8 cellular contexts compared by ENCODE assay signal in the genomic region with DNA sequence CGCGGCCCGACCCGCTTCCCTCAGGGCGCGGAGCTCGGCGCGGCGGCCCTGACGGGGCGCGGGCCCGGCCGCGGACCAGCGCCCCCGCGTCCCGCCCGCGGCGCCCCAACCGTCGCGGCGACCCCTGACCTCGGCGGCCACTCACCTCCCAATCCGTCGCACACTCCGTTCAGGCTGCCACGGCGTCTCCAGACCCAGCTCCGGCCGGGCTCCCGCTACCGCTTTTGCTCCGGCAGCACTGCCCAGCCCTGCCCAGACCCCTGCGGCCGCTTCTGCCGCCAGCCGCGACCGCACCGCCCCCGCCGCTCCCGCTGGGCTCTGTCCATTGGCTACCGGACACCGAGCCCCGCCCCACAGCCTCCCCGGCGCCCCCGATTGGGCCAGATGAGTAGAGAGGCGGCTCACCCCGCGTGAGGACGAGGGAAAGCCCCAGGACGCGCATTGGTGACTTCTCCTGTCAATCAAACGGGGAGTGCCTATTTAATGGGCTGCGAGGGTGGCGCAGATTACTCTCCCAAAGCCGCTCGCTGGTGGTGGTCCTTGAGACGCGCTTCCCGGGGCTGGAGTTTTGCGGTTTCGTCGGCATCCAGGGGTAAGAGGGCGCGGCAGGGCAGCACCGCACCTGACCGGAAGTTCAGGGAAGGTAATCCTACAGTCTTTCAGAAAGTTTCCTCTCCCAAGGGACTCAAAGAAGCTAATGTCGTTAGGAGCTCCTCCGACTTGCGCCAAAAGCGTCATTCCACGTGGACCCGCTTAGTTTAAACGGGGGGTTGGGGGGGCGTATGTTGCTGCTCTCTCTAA. TPM values are rescaled to one million over a fixed set of nuclear protein-coding genes. Genes with fewer than 3 reads are reported as not detected.
DNase-seq lines count a peak whose midpoint lies in the region; ATAC-seq, FAIRE-seq and TF ChIP-seq lines count a peak whose summit lies in the region.

A gene with protein sequence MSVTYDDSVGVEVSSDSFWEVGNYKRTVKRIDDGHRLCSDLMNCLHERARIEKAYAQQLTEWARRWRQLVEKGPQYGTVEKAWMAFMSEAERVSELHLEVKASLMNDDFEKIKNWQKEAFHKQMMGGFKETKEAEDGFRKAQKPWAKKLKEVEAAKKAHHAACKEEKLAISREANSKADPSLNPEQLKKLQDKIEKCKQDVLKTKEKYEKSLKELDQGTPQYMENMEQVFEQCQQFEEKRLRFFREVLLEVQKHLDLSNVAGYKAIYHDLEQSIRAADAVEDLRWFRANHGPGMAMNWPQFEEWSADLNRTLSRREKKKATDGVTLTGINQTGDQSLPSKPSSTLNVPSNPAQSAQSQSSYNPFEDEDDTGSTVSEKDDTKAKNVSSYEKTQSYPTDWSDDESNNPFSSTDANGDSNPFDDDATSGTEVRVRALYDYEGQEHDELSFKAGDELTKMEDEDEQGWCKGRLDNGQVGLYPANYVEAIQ (minus strand): TSS at position 274 of the 801 bp plus-strand sequence. CDS start 103,069 bp downstream, outside the sequence.

- peak within 1 kb of the TSS; percentile 73 to 75 for H3K9ac ChIP-seq in kidney (ENCODE audit: low read length in 2 of 2)

- H3K27me3 ChIP-seq in BE2C: no peaks in the 10 kb centered on the region

- H3K27ac ChIP-seq in kidney (ENCODE audit: low read depth in 2 of 2, low read length in 2 of 2): peak within 1 kb of the TSS; percentile 78 to 87

- H3K4me3 ChIP-seq in BE2C (ENCODE audit: low read depth, low read length): peak within 1 kb of the TSS; percentile 80
- H3K4me3 ChIP-seq in kidney (ENCODE audit: low read length in 2 of 2): peak within 1 kb of the TSS; percentile 79 to 89

- peak; percentile 100 for DNase-seq in BE2C
- DNase-seq in GM19238 (ENCODE audit: insufficient read length, low spot score): peak; percentile 100
- DNase-seq in NCI-H510A (lab: John Stamatoyannopoulos, UW): peak; percentile 88
- DNase-seq in activated CD4-positive, alpha-beta T cell treated with anti-CD3 and anti-CD28 coated beads for 1 hour: peak; percentile 98
- DNase-seq in cerebellum (ENCODE audit: low spot score): peak; percentile 100
- peak; percentile 100 for DNase-seq in kidney
- peak; percentile 100 for DNase-seq in stimulated activated CD4-positive, alpha-beta T cell treated with anti-CD3 and anti-CD28 coated beads, Interleukin-15, amount 100 ng/mL, for 24 hours

- TF ChIP-seq CTCF in BE2C (IDR thresholded peaks at IDR 0.05; ENCODE audit: low read depth, low read length) (no peak), kidney (IDR thresholded peaks at IDR 0.05; ENCODE audit: borderline replicate concordance, extremely low read depth, insufficient read depth) (no peak)

- intact Hi-C loops in kidney (cut with DNase I): no loop called here

- peak; percentile 90 for ATAC-seq in HG03439 (IDR thresholded peaks at IDR 0.05; ENCODE audit: unreplicated experiment)

- H3K4me1 ChIP-seq in BE2C (peaks cover 4% of the 10 kb centered on the region; the same call in 1 of the 2 replicates), kidney (ENCODE audit: control insufficient read depth in 1 of 2, insufficient read depth in 1 of 2, low read depth in 1 of 2, low read length in 2 of 2) (peaks cover 25 to 28% of the 10 kb centered on the region in 2 donors)

- H3K9me3 ChIP-seq in BE2C (no peaks in the 10 kb centered on the region), kidney (ENCODE audit: control insufficient read depth in 1 of 2, low read length in 2 of 2) (no peaks in the 10 kb centered on the region)

- H3K36me3 ChIP-seq in BE2C (no peaks in the 10 kb centered on the region), kidney (ENCODE audit: control insufficient read depth in 1 of 2, insufficient read depth in 2 of 2, low read length in 2 of 2) (no peaks in the 10 kb centered on the region)

- FAIRE-seq in kidney (lab: Jason Lieb, UNC): no peak

RNA-seq across cellular contexts. Expression of the gene that starts here (rescaled TPM):
- 45.9 TPM for polyA plus RNA-seq in BE2C (2012; ENCODE audit: insufficient read depth, insufficient read length, low read depth)
- total RNA-seq in cerebellum (24.5 TPM), kidney (105 TPM)
- 56.3 TPM for polyA plus RNA-seq in kidney (ENCODE audit: insufficient read depth, low read depth, low replicate concordance)

Comparison
In these comparisons a context has a peak if more than half of its experiments do, and no peak if none do; other contexts are left out.
1. Peak in every context shown above with its lines: DNase-seq, ATAC-seq, H3K4me3 ChIP-seq and H3K27ac ChIP-seq.